14 cellular contexts compared by ENCODE assay signal in genomic region chr14:35861204-35861868, GRCh38. TPM values are rescaled to one million over a fixed set of nuclear protein-coding genes. Genes with fewer than 3 reads are reported as not detected.
A peak's percentile ranks its signal among the peaks of the same experiment; 100 is the strongest.
DNase-seq lines count a peak whose midpoint lies in the region; ATAC-seq and TF ChIP-seq lines count a peak whose summit lies in the region.
"Had no signal": no experiment of that assay in that cellular context is flagged by ENCODE, and none has a peak within 500 bp of the region (broad histone marks: within the 10 kb centered on the region; RNA-seq: fewer than 3 reads in every experiment).

No MANE protein-coding gene starts in this region.

- ATAC-seq in GM19043 (IDR thresholded peaks at IDR 0.05; ENCODE audit: low read depth, unreplicated experiment) (peak; percentile 79), GM21786 (IDR thresholded peaks at IDR 0.05; ENCODE audit: unreplicated experiment) (peak; percentile 84), HG03432 (IDR thresholded peaks at IDR 0.05; ENCODE audit: unreplicated experiment) (peak; percentile 81), right cardiac atrium (peak; percentile 31 to 52), HG02884 (IDR thresholded peaks at IDR 0.05; ENCODE audit: unreplicated experiment) (no peak)
- ATAC-seq: SK-N-SH treated with all-trans-retinoic acid at 6 μM for 48 hours had no signal

- no peak for TF ChIP-seq POLR2A in esophagus squamous epithelium (IDR thresholded peaks at IDR 0.05)

- no peaks in the 10 kb centered on the region for H3K4me1 ChIP-seq in right cardiac atrium (ENCODE audit: control insufficient read depth, insufficient read depth, low read length)
- peaks cover 0 to 12% (median 0%) of the 10 kb centered on the region in 3 donors for H3K4me1 ChIP-seq in esophagus squamous epithelium
- H3K4me1 ChIP-seq: uterus had no signal

- H3K9me3 ChIP-seq in right cardiac atrium (ENCODE audit: control insufficient read depth, low read length) (no peaks in the 10 kb centered on the region), esophagus squamous epithelium (no peaks in the 10 kb centered on the region)
- H3K9me3 ChIP-seq: uterus had no signal

- 45% methylated on average over 3 of the region's 3 CpGs for WGBS in right cardiac atrium
- WGBS in esophagus squamous epithelium, 2 donors, result 74 to 84% methylated on average over 3 of the region's 3 CpGs

- no peak for DNase-seq in right cardiac atrium
- no peak for DNase-seq in esophagus squamous epithelium (lab: John Stamatoyannopoulos, UW)
- no peak for DNase-seq in retina
- DNase-seq: activated CD4-positive, alpha-beta T cell treated with anti-CD3 and anti-CD28 coated beads, Interleukin-2, amount 10 ng/mL, durations not matched to agents 24 days and 14 days; activated gamma-delta T cell treated with Interleukin-2 at 50 U/mL for 16 hours; Calu3; cerebellar nuclear complex; NCI-H526; uterus had no signal

- H3K27me3 ChIP-seq in right cardiac atrium (ENCODE audit: control insufficient read depth, insufficient read depth) (no peaks in the 10 kb centered on the region), esophagus squamous epithelium (no peaks in the 10 kb centered on the region)
- H3K27me3 ChIP-seq: uterus had no signal

- intact Hi-C loops in right cardiac atrium (cut with DNase I), result no loop called here
- intact Hi-C loops in esophagus squamous epithelium (cut with DNase I), result no loop called here

- TF ChIP-seq CTCF in esophagus squamous epithelium (IDR thresholded peaks at IDR 0.05), result no peak

- peaks cover 0 to 73% (median 0%) of the 10 kb centered on the region in 3 donors for H3K36me3 ChIP-seq in esophagus squamous epithelium
- H3K36me3 ChIP-seq: uterus had no signal

- H3K4me3 ChIP-seq in right cardiac atrium (ENCODE audit: low read length) (no peak overlapping the region), esophagus squamous epithelium (no peak overlapping the region)
- H3K4me3 ChIP-seq: uterus had no signal

- H3K27ac ChIP-seq in right cardiac atrium (ENCODE audit: low read length) (no peak overlapping the region), esophagus squamous epithelium (no peak overlapping the region)
- H3K27ac ChIP-seq: uterus had no signal

RNA-seq across cellular contexts. Expression of gene BRMS1L, which starts 35.2 kb away (rescaled TPM):
- total RNA-seq in right cardiac atrium (10 to 100 TPM; 14.2 to 15.8 (median 14.8) TPM), esophagus squamous epithelium (1 to 10 TPM; 2.4 to 9.0 (median 5.3) TPM)
- polyA plus RNA-seq in right cardiac atrium, result 9.3 TPM

RNA-seq across cellular contexts. Expression of gene RALGAPA1, which starts 52.2 kb away (rescaled TPM):
- 10 to 100 TPM; 35.1 to 47.4 (median 41.2) TPM for total RNA-seq in right cardiac atrium
- polyA plus RNA-seq in right cardiac atrium, result 11.6 TPM
- total RNA-seq in esophagus squamous epithelium, result 10 to 100 TPM; 22.5 to 78.6 (median 39.8) TPM
